In the genomic region with DNA sequence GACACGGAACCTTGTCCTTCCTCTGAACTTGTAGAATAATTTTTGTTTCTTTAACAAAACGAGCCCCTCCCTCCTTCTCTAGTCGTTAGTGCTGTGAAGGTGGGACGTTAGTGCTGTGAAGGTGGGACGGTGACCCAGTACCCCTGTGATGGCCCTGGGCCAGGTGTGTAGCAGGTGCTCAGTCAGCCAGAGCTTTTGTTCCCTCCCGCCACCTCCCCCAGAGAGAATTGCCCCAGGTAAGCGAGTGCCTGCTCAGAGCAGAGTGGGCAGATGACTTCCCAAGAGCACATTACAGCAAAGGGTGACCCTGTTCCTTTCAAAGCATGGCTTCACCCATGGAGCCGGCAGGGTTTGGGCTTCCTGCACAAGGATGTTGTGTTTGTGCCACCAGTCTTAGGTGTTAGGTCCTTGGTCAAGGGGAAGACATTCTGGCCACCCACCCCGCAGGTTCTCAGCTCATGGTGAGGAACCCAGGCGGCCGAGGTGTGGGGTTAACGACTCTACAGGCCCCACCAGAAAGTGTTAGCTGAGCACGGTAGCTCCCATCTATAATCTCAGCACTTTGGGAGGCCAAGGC, we compare ENCODE assay signal across 1 cellular context.
TF ChIP-seq lines count a peak whose summit lies in the region.

No MANE protein-coding gene starts in this region.

TF ChIP-seq in H1, 55 proteins besides CTCF, POLR2A, EP300 and RAD21 (continued from another document):
- no peak for TF ChIP-seq CHD1 (IDR thresholded peaks at IDR 0.05; ENCODE audit: low read depth, low read length)
- TF ChIP-seq TAF1 (IDR thresholded peaks at IDR 0.05; ENCODE audit: low read depth, low read length) = no peak
- no peak for TF ChIP-seq RNF2 (IDR thresholded peaks at IDR 0.05; ENCODE audit: borderline replicate concordance, low read depth, low read length, missing control alignments, poor library complexity, severe bottlenecking)
